In the genomic region with DNA sequence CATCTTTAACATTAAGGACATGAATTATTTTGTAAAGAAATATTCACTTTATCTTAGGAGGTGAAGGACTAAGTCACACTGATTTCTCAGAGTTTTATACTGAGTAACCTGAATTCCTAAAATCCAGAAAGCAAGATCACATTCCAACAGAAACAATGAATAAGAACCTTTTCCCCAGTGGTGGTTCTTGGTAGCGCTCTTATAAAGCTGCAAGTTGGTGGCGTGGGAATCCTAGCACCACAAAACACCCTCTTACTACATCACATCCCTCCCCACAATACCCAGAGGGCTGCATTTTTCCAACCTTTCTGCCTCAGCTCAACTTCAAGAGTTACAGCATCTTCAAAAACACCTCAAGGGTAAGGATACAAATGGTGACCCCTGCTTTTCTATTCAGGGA, we compare ENCODE assay signal across 16 cellular contexts. TPM values are rescaled to one million over a fixed set of nuclear protein-coding genes. Genes with fewer than 3 reads are reported as not detected.
DNase-seq lines count a peak whose midpoint lies in the region; ATAC-seq and TF ChIP-seq lines count a peak whose summit lies in the region.
"Had no signal": no experiment of that assay in that cellular context is flagged by ENCODE, and none has a peak within 500 bp of the region (broad histone marks: within the 10 kb centered on the region; RNA-seq: fewer than 3 reads in every experiment).

No MANE protein-coding gene starts in this region.

- no peak overlapping the region for H3K27ac ChIP-seq in brain microvascular endothelial cell

- intact Hi-C loops in CD14-positive monocyte (cut with micrococcal nuclease): no loop called here

- H3K27ac Mint-ChIP-seq in CD14-positive monocyte: no peak overlapping the region
- H3K27ac Mint-ChIP-seq: activated CD4-positive, alpha-beta T cell treated with anti-CD3 and anti-CD28 coated beads for 36 hours; activated T-cell treated with anti-CD3 and anti-CD28 coated beads, Interleukin-2, amount 50 U/mL, for 24 hours; T-cell had no signal

- DNase-seq in AG09319 (ENCODE audit: extremely low read depth, low read depth): no peak
- peak; percentile 32 for DNase-seq in HCEC 1CT
- peak; percentile 35 for DNase-seq in brain microvascular endothelial cell
- DNase-seq in myocyte (ENCODE audit: low read depth): peak; percentile 49
- no peak for DNase-seq in OCI-M2 (lab: John Stamatoyannopoulos, UW; ENCODE audit: unreplicated experiment)
- DNase-seq in CD14-positive monocyte (ENCODE audit: low spot score): no peak
- DNase-seq: activated CD4-positive, alpha-beta T cell treated with anti-CD3 and anti-CD28 coated beads for 36 hours; activated T-cell treated with anti-CD3 and anti-CD28 coated beads, Interleukin-2, amount 50 U/mL, for 24 hours; amniotic stem cell; C1 segment of cervical spinal cord; effector CD8-positive, alpha-beta T cell; nucleus accumbens; T-cell had no signal

- H3K4me3 ChIP-seq in brain microvascular endothelial cell (ENCODE audit: low read depth, low read length): no peak overlapping the region

- H3K36me3 ChIP-seq in brain microvascular endothelial cell (replicated peaks): no peaks in the 10 kb centered on the region

- no peak overlapping the region for H3K4me3 Mint-ChIP-seq in CD14-positive monocyte
- H3K4me3 Mint-ChIP-seq: activated CD4-positive, alpha-beta T cell treated with anti-CD3 and anti-CD28 coated beads for 36 hours; activated T-cell treated with anti-CD3 and anti-CD28 coated beads, Interleukin-2, amount 50 U/mL, for 24 hours; T-cell had no signal

- ATAC-seq in GM19452 (IDR thresholded peaks at IDR 0.05; ENCODE audit: unreplicated experiment) (no peak), GM19351 (IDR thresholded peaks at IDR 0.05; ENCODE audit: unreplicated experiment) (no peak)
- ATAC-seq: activated CD4-positive, alpha-beta T cell treated with anti-CD3 and anti-CD28 coated beads for 36 hours; left lobe of liver; T-cell had no signal

- H3K9me3 Mint-ChIP-seq in CD14-positive monocyte: no peaks in the 10 kb centered on the region
- H3K9me3 Mint-ChIP-seq: activated T-cell treated with anti-CD3 and anti-CD28 coated beads, Interleukin-2, amount 50 U/mL, for 24 hours; T-cell had no signal

- in situ Hi-C loops in brain microvascular endothelial cell (cut with HindIII; ENCODE audit: low pct_ligation_motif_present, low sequenced_read_pairs): no loop called here

- H3K4me1 Mint-ChIP-seq in CD14-positive monocyte: peaks cover 22% of the 10 kb centered on the region

- no peaks in the 10 kb centered on the region for H3K27me3 ChIP-seq in brain microvascular endothelial cell (replicated peaks)

- peak; percentile 16 for TF ChIP-seq CTCF in AG09319 (IDR thresholded peaks at IDR 0.05; ENCODE audit: low read depth, low read length)
- TF ChIP-seq CTCF in brain microvascular endothelial cell (IDR thresholded peaks at IDR 0.05; ENCODE audit: low read depth, low read length, missing control alignments): peak; percentile 50
- no peak for TF ChIP-seq CTCF in CD14-positive monocyte (IDR thresholded peaks at IDR 0.05)

- peaks cover 35% of the 10 kb centered on the region in 2 donors for H3K36me3 Mint-ChIP-seq in CD14-positive monocyte

- H3K27me3 Mint-ChIP-seq in CD14-positive monocyte (ENCODE audit: low read depth in 3 of 3): peaks cover 0 to 5% (median 2%) of the 10 kb centered on the region in 3 donors
- H3K27me3 Mint-ChIP-seq: activated CD4-positive, alpha-beta T cell treated with anti-CD3 and anti-CD28 coated beads for 36 hours; activated T-cell treated with anti-CD3 and anti-CD28 coated beads, Interleukin-2, amount 50 U/mL, for 24 hours; T-cell had no signal

RNA-seq across cellular contexts. Expression of a gene that starts 44.0 kb away (rescaled TPM):
- 45.1 and 46.9 TPM in 2 replicates for total RNA-seq in myocyte
- 40.9 TPM for polyA plus RNA-seq in myocyte (2012)
- polyA plus RNA-seq in CD14-positive monocyte: 10 to 100 TPM; 46.8 to 50.8 TPM

RNA-seq across cellular contexts. Expression of a gene that starts 47.1 kb away (rescaled TPM):
- 41.6 and 48.6 TPM in 2 replicates for total RNA-seq in myocyte
- polyA plus RNA-seq in myocyte (2012): 18.3 TPM
- 1 to 10 TPM; 2.9 to 5.4 TPM for polyA plus RNA-seq in CD14-positive monocyte

RNA-seq across cellular contexts. Expression of a gene that starts 47.7 kb away (rescaled TPM):
- 183 and 272 TPM in 2 replicates for total RNA-seq in myocyte
- polyA plus RNA-seq in myocyte (2012): 371 TPM
- polyA plus RNA-seq in CD14-positive monocyte: 100 to 1,000 TPM; 266 to 308 TPM

Comparison
In these comparisons a context has a peak if more than half of its experiments do, and no peak if none do; other contexts are left out.
1. DNase-seq: peak in HCEC 1CT (single experiment), brain microvascular endothelial cell (single experiment) and myocyte (single experiment); none in AG09319 (single experiment), OCI-M2 (single experiment) and CD14-positive monocyte (single experiment).